ENCODE assay signal across 20 cellular contexts in genomic region chr10:80170641-80171040, GRCh38. TPM values are rescaled to one million over a fixed set of nuclear protein-coding genes. Genes with fewer than 3 reads are reported as not detected.
DNase-seq lines count a peak whose midpoint lies in the region; ATAC-seq and TF ChIP-seq lines count a peak whose summit lies in the region.
"Had no signal": no experiment of that assay in that cellular context is flagged by ENCODE, and none has a peak within 500 bp of the region (broad histone marks: within the 10 kb centered on the region; RNA-seq: fewer than 3 reads in every experiment).

No MANE protein-coding gene starts in this region.

- H3K27ac ChIP-seq in left ventricle myocardium inferior (replicated peaks) = peak overlapping the region; percentile 11
- peak overlapping the region in 1 of 12 donors; percentile 39 for H3K27ac ChIP-seq in heart left ventricle
- H3K27ac ChIP-seq in urinary bladder (ENCODE audit: low read depth) = peak overlapping the region; percentile 68

- H3K4me1 Mint-ChIP-seq in effector memory CD8-positive, alpha-beta T cell (ENCODE audit: low read depth in 2 of 2) = peaks cover 17 to 25% of the 10 kb centered on the region in 2 donors
- H3K4me1 Mint-ChIP-seq: activated CD8-positive, alpha-beta memory T cell treated with anti-CD3 and anti-CD28 coated beads, Interleukin-2, amount 10 ng/mL, durations not matched to agents 7 days and 5 days had no signal

- ATAC-seq in heart left ventricle (no peak), GM19328 (IDR thresholded peaks at IDR 0.05; ENCODE audit: unreplicated experiment) (no peak), HG02870 (IDR thresholded peaks at IDR 0.05; ENCODE audit: unreplicated experiment) (no peak), HG02763 (IDR thresholded peaks at IDR 0.05; ENCODE audit: unreplicated experiment) (no peak)
- no peak for ATAC-seq in effector memory CD8-positive, alpha-beta T cell (replicated peaks)
- ATAC-seq: activated CD8-positive, alpha-beta memory T cell treated with anti-CD3 and anti-CD28 coated beads, Interleukin-2, amount 10 ng/mL, durations not matched to agents 7 days and 5 days; left lobe of liver; sciatic nerve had no signal

- H3K36me3 ChIP-seq in left ventricle myocardium inferior (peaks cover 57% of the 10 kb centered on the region), heart left ventricle (peaks cover 0 to 72% (median 51%) of the 10 kb centered on the region in 9 donors), urinary bladder (ENCODE audit: insufficient read depth) (peaks cover 2% of the 10 kb centered on the region)

- 86 to 91% (median 90%) methylated on average over 9 to 10 of the region's 10 CpGs for WGBS in heart left ventricle, 4 donors
- WGBS in urinary bladder = 84% methylated on average over 10 of the region's 10 CpGs

- H3K9me3 ChIP-seq in left ventricle myocardium inferior (replicated peaks) = no peaks in the 10 kb centered on the region
- no peaks in the 10 kb centered on the region for H3K9me3 ChIP-seq in heart left ventricle
- H3K9me3 ChIP-seq: BLaER1 treated with 17β-estradiol and CSF1 and Interleukin-3, amounts not matched to agents 10 nM and 100 nM; SK-N-SH had no signal

- intact Hi-C loops in left ventricle myocardium inferior (cut with micrococcal nuclease) (no loop called here), heart left ventricle (cut with DNase I) (no loop called here), posterior vena cava (cut with DNase I) (no loop called here)

- no peak for TF ChIP-seq POLR2A in heart left ventricle (IDR thresholded peaks at IDR 0.05)

- H3K9me3 Mint-ChIP-seq in effector memory CD8-positive, alpha-beta T cell = no peaks in the 10 kb centered on the region
- H3K9me3 Mint-ChIP-seq: H9; stimulated activated naive CD8-positive, alpha-beta T cell treated with anti-CD3 and anti-CD28 coated beads, Interleukin-15, Interleukin-2, amounts not matched to agents 100 ng/mL and 50 ng/mL, for 24 hours had no signal

- H3K27me3 ChIP-seq in left ventricle myocardium inferior (ENCODE audit: low read depth) = no peaks in the 10 kb centered on the region
- H3K27me3 ChIP-seq in heart left ventricle = no peaks in the 10 kb centered on the region
- H3K27me3 ChIP-seq: BLaER1 treated with 17β-estradiol and CSF1 and Interleukin-3, amounts not matched to agents 10 nM and 100 nM had no signal

- no peaks in the 10 kb centered on the region for H3K27me3 Mint-ChIP-seq in effector memory CD8-positive, alpha-beta T cell
- H3K27me3 Mint-ChIP-seq: activated CD8-positive, alpha-beta memory T cell treated with anti-CD3 and anti-CD28 coated beads, Interleukin-2, amount 10 ng/mL, durations not matched to agents 7 days and 5 days; stimulated activated naive CD8-positive, alpha-beta T cell treated with anti-CD3 and anti-CD28 coated beads, Interleukin-15, Interleukin-2, amounts not matched to agents 100 ng/mL and 50 ng/mL, for 24 hours had no signal

- H3K4me1 ChIP-seq in left ventricle myocardium inferior (peaks cover 100% of the 10 kb centered on the region), heart left ventricle (peaks cover 6 to 90% (median 58%) of the 10 kb centered on the region in 12 donors), urinary bladder (ENCODE audit: insufficient read depth) (no peaks in the 10 kb centered on the region)

- H3K4me3 ChIP-seq in left ventricle myocardium inferior (no peak overlapping the region), heart left ventricle (no peak overlapping the region), urinary bladder (ENCODE audit: low read depth, low read length) (no peak overlapping the region)
- H3K4me3 ChIP-seq: BLaER1 treated with 17β-estradiol and CSF1 and Interleukin-3, amounts not matched to agents 10 nM and 100 nM had no signal

- peak overlapping the region; percentile 72 to 83 for H3K27ac Mint-ChIP-seq in effector memory CD8-positive, alpha-beta T cell
- H3K27ac Mint-ChIP-seq: stimulated activated naive CD8-positive, alpha-beta T cell treated with anti-CD3 and anti-CD28 coated beads, Interleukin-15, Interleukin-2, amounts not matched to agents 100 ng/mL and 50 ng/mL, for 24 hours had no signal

- DNase-seq in left ventricle myocardium inferior (no peak), heart left ventricle (no peak), posterior vena cava (ENCODE audit: low spot score) (peak; percentile 55)
- no peak for DNase-seq in effector memory CD8-positive, alpha-beta T cell
- DNase-seq: activated CD4-positive, CD25-positive, alpha-beta regulatory T cell treated with anti-CD3 and anti-CD28 coated beads, Interleukin-2, amount 50 U/mL, for 72 hours; activated CD8-positive, alpha-beta memory T cell treated with anti-CD3 and anti-CD28 coated beads, Interleukin-2, amount 10 ng/mL, durations not matched to agents 7 days and 5 days; erythroblast; NCI-H1694 treated with DMSO at 0.1 percent for 48 hours; NCI-H2227 treated with DMSO at 0.1 percent for 48 hours; SK-N-SH; T-helper 9 cell had no signal

- no peak overlapping the region for H3K4me3 Mint-ChIP-seq in effector memory CD8-positive, alpha-beta T cell
- H3K4me3 Mint-ChIP-seq: activated CD8-positive, alpha-beta memory T cell treated with anti-CD3 and anti-CD28 coated beads, Interleukin-2, amount 10 ng/mL, durations not matched to agents 7 days and 5 days; H9; stimulated activated naive CD8-positive, alpha-beta T cell treated with anti-CD3 and anti-CD28 coated beads, Interleukin-15, Interleukin-2, amounts not matched to agents 100 ng/mL and 50 ng/mL, for 24 hours had no signal

- peaks cover 62% of the 10 kb centered on the region for H3K36me3 Mint-ChIP-seq in effector memory CD8-positive, alpha-beta T cell (ENCODE audit: insufficient read depth)

- TF ChIP-seq CTCF in left ventricle myocardium inferior (IDR thresholded peaks at IDR 0.05; ENCODE audit: borderline replicate concordance) = no peak
- no peak for TF ChIP-seq CTCF in heart left ventricle (IDR thresholded peaks at IDR 0.05)

RNA-seq across cellular contexts. Expression of gene ANXA11, which starts 34.7 kb away (rescaled TPM):
- 390 TPM for total RNA-seq in left ventricle myocardium inferior
- total RNA-seq in heart left ventricle = 100 to 1,000 TPM; 281 to 440 (median 368) TPM
- polyA plus RNA-seq in heart left ventricle = 100 to 1,000 TPM; 152 to 487 TPM
- 100 to 1,000 TPM; 247 to 269 TPM for total RNA-seq in posterior vena cava
- total RNA-seq in urinary bladder = 41.8 TPM
- polyA plus RNA-seq in urinary bladder = 114 TPM

RNA-seq across cellular contexts. Expression of gene PLAC9, which starts 38.1 kb away (rescaled TPM):
- total RNA-seq in left ventricle myocardium inferior = 34.3 TPM
- total RNA-seq in heart left ventricle = 10 to 100 TPM; 16.5 to 51.6 (median 25.1) TPM
- polyA plus RNA-seq in heart left ventricle = 10 to 100 TPM; 26.5 to 45.8 TPM
- total RNA-seq in posterior vena cava = 100 to 1,000 TPM in 1 of 2 donors, 10 to 100 TPM in 1; 62.4 to 155 TPM
- 64.9 TPM for total RNA-seq in urinary bladder
- 54.3 TPM for polyA plus RNA-seq in urinary bladder
- total RNA-seq: activated CD8-positive, alpha-beta memory T cell treated with anti-CD3 and anti-CD28 coated beads, Interleukin-2, amount 10 ng/mL, durations not matched to agents 7 days and 5 days had no signal
